ENCODE assay signal across 8 cellular contexts in genomic region chr19:797528-798414, GRCh38. TPM values are rescaled to one million over a fixed set of nuclear protein-coding genes. Genes with fewer than 3 reads are reported as not detected.
A peak's percentile ranks its signal among the peaks of the same experiment; 100 is the strongest.
DNase-seq lines count a peak whose midpoint lies in the region; ATAC-seq and TF ChIP-seq lines count a peak whose summit lies in the region.

No MANE protein-coding gene starts in this region.

- intact Hi-C loops in A673 (cut with micrococcal nuclease; ENCODE audit: unreplicated experiment) = no loop called here

- no peaks in the 10 kb centered on the region for H3K9me3 ChIP-seq in A673 (ENCODE audit: low read depth, low read length, poor library complexity, severe bottlenecking)

- DNase-seq in A673 (ENCODE audit: low spot score) (peak; percentile 96), NCI-H2227 (lab: John Stamatoyannopoulos, UW; ENCODE audit: unreplicated experiment) (peak; percentile 93), cerebellum (ENCODE audit: low spot score) (peak; percentile 91), kidney tubule cell (ENCODE audit: low spot score) (peak; percentile 93)
- peak; percentile 79 for DNase-seq in activated CD4-positive, alpha-beta T cell treated with anti-CD3 and anti-CD28 coated beads for 1 hour
- peak; percentile 86 to 87 for DNase-seq in stimulated activated CD4-positive, alpha-beta T cell treated with anti-CD3 and anti-CD28 coated beads, Interleukin-15, amount 100 ng/mL, for 48 hours (ENCODE audit: low read depth in 2 of 2)

- CTCF ChIA-PET in A673 (lab: Charles Lee) = no interaction called here

- ATAC-seq in GM18867 (IDR thresholded peaks at IDR 0.05; ENCODE audit: unreplicated experiment) (peak; percentile 45), HG03108 (IDR thresholded peaks at IDR 0.05; ENCODE audit: unreplicated experiment) (peak; percentile 34)

- TF ChIP-seq CTCF in A673 (conservative IDR thresholded peaks at IDR 0.05; ENCODE audit: low read depth, low read length) = no peak

- peaks cover 48% of the 10 kb centered on the region for H3K4me1 ChIP-seq in A673 (ENCODE audit: insufficient read depth, low read length, poor library complexity, severe bottlenecking)

- no TSS peak for BruUV-seq in A673 (replicated peaks; lab: Mats Ljungman, UMichigan)

- no peaks in the 10 kb centered on the region for H3K27me3 ChIP-seq in A673 (replicated peaks; ENCODE audit: insufficient read depth, low read depth, low read length, poor library complexity)

- peak overlapping the region; percentile 99 for H3K4me3 ChIP-seq in A673 (ENCODE audit: low read depth, low read length, poor library complexity, severe bottlenecking)

- H3K27ac ChIP-seq in A673 (ENCODE audit: low read depth, low read length, poor library complexity, severe bottlenecking) = peak overlapping the region; percentile 99

- POLR2A ChIA-PET in A673 (lab: Charles Lee; ENCODE audit: low non-redundant PET) = interaction anchor here (0.5 to 0.6 kb wide), 2 partner anchors 9 to 117 kb away, joined by 3 to 4 read pairs; no protein-coding TSS in a partner anchor

- H3K36me3 ChIP-seq in A673 (ENCODE audit: insufficient read depth, low read length, poor library complexity, severe bottlenecking) = peaks cover 34% of the 10 kb centered on the region

RNA-seq across cellular contexts. Expression of gene PTBP1, which starts 0.5 kb away (rescaled TPM):
- total RNA-seq in A673 (2021) (713 and 800 TPM in 2 replicates), cerebellum (60.0 TPM)

RNA-seq across cellular contexts. Expression of gene PLPPR3, which starts 24.0 kb away (rescaled TPM):
- total RNA-seq in A673 (2021) = 13.3 and 20.1 TPM in 2 replicates
- 58.1 TPM for total RNA-seq in cerebellum

RNA-seq across cellular contexts. Expression of gene AZU1, which starts 29.9 kb away (rescaled TPM):
- total RNA-seq in A673 (2021) (not detected in 2 replicates), cerebellum (0.91 TPM)

RNA-seq across cellular contexts. Expression of gene PRTN3, which starts 43.0 kb away (rescaled TPM):
- not detected in 2 replicates for total RNA-seq in A673 (2021)
- total RNA-seq in cerebellum = 0.82 TPM

RNA-seq across cellular contexts. Expression of gene MISP, which starts 46.9 kb away (rescaled TPM):
- 0.11 TPM in 1 of 2 replicates, not detected in the other for total RNA-seq in A673 (2021)
- total RNA-seq in cerebellum = 0.18 TPM

Comparison
In these comparisons a context has a peak if more than half of its experiments do, and no peak if none do; other contexts are left out.
1. Peak in every context shown above with its lines: DNase-seq, ATAC-seq, H3K4me3 ChIP-seq and H3K27ac ChIP-seq.
2. RNA of gene PTBP1, which starts 0.5 kb away (total RNA-seq): 713 to 800 TPM in A673; 60.0 TPM in cerebellum (single experiment); every median in the first group is over 10 times any median in the second.